25 cellular contexts compared by ENCODE assay signal in genomic region chr17:38711792-38712571, GRCh38. TPM values are rescaled to one million over a fixed set of nuclear protein-coding genes. Genes with fewer than 3 reads are reported as not detected.
DNase-seq lines count a peak whose midpoint lies in the region; ATAC-seq, FAIRE-seq and TF ChIP-seq lines count a peak whose summit lies in the region.
"Had no signal": no experiment of that assay in that cellular context is flagged by ENCODE, and none has a peak within 500 bp of the region (broad histone marks: within the 10 kb centered on the region; RNA-seq: fewer than 3 reads in every experiment).

No MANE protein-coding gene starts in this region.

- H3K9me1 ChIP-seq in K562 (ENCODE audit: control insufficient read depth, insufficient read depth, low read length): peaks cover 4% of the 10 kb centered on the region

- H3K4me1 Mint-ChIP-seq in progenitor cell of endocrine pancreas (ENCODE audit: low read depth): peaks cover 20% of the 10 kb centered on the region

- H2BK12ac ChIP-seq in neuronal stem cell (ENCODE audit: low read length): no peak overlapping the region

- no peak for TF ChIP-seq EP300 in K562 (IDR thresholded peaks at IDR 0.05; ENCODE audit: low read length)

- H3K79me2 ChIP-seq in K562 (ENCODE audit: control insufficient read depth, insufficient read depth, low read length): peaks cover 11% of the 10 kb centered on the region

- no peak overlapping the region for H3K23ac ChIP-seq in neuronal stem cell (ENCODE audit: low read depth, low read length, poor library complexity)

- TF ChIP-seq CTCF in K562 (IDR thresholded peaks at IDR 0.05 in 2 of 3, conservative IDR thresholded peaks at IDR 0.05 in 1 of 3; ENCODE audit: insufficient read depth in 2 of 3, low read depth in 1 of 3, low read length in 3 of 3): no peak
- TF ChIP-seq CTCF in progenitor cell of endocrine pancreas (IDR thresholded peaks at IDR 0.05; ENCODE audit: unreplicated experiment): no peak

- H3K27me3 ChIP-seq in K562 (ENCODE audit: control insufficient read depth in 2 of 2, insufficient read depth in 2 of 2, low read length in 2 of 2) (no peaks in the 10 kb centered on the region), neuronal stem cell (ENCODE audit: control insufficient read depth in 3 of 3, insufficient read depth in 3 of 3, low read depth in 1 of 3, low read length in 3 of 3) (no peaks in the 10 kb centered on the region), small intestine (ENCODE audit: control insufficient read depth in 2 of 2, insufficient read depth in 2 of 2, low read length in 2 of 2) (no peaks in the 10 kb centered on the region)
- H3K27me3 ChIP-seq: tibial nerve had no signal

- H3K9me3 ChIP-seq in K562 (replicated peaks; ENCODE audit: control insufficient read depth, insufficient read depth, low read depth, low read length): no peaks in the 10 kb centered on the region
- no peaks in the 10 kb centered on the region for H3K9me3 ChIP-seq in neuronal stem cell (replicated peaks in 1 of 2; ENCODE audit: control insufficient read depth in 2 of 2, insufficient read depth in 1 of 2, low read depth in 1 of 2, low read length in 2 of 2)
- H3K9me3 ChIP-seq in small intestine (ENCODE audit: control insufficient read depth, low read depth): no peaks in the 10 kb centered on the region
- H3K9me3 ChIP-seq: tibial nerve had no signal

- no peak overlapping the region for H3K4me2 ChIP-seq in K562 (ENCODE audit: insufficient read depth, low read length)
- H3K4me2 ChIP-seq in neuronal stem cell (ENCODE audit: insufficient read depth, low read length, poor library complexity, severe bottlenecking): no peak overlapping the region

- no peak overlapping the region for H2BK15ac ChIP-seq in neuronal stem cell (ENCODE audit: low read length)

- no peak overlapping the region for H2BK5ac ChIP-seq in neuronal stem cell (ENCODE audit: low read length)

- DNase-seq in NCI-H748 (lab: John Stamatoyannopoulos, UW; ENCODE audit: unreplicated experiment) (peak; percentile 26), NCI-H748 treated with DMSO at 0.1 percent for 48 hours (lab: John Stamatoyannopoulos, UW) (no peak), KBM-7 (peak; percentile 30), K562 (ENCODE audit: extremely low read depth in 1 of 4, low spot score in 3 of 4) (peak in 1 of 4 experiments; percentile 38), neuronal stem cell (ENCODE audit: low spot score) (no peak), progenitor cell of endocrine pancreas (ENCODE audit: low spot score, unreplicated experiment) (no peak), small intestine (no peak)
- DNase-seq: CD4-positive, CD25-positive, alpha-beta regulatory T cell; dermis blood vessel endothelial cell; EL; erythroblast; glutamatergic neuron; mesendoderm; NCI-H1105; NK-92 treated with Interleukin-12 subunit alpha and Interleukin-12 subunit beta, amount 100 ng/mL, for 24 hours; SHP77; stimulated activated CD4-positive, alpha-beta T cell treated with anti-CD3 and anti-CD28 coated beads, Interleukin-4, amount 100 ng/mL, for 1 hour; T-helper 2 cell had no signal

- no peak overlapping the region for H2AK5ac ChIP-seq in neuronal stem cell (ENCODE audit: low read depth, low read length)

- POLR2A ChIA-PET in K562 (lab: Yijun Ruan, JAX): interaction anchor here (0.6 to 2.6 kb wide), 2 partner anchors 12 to 20 kb away, joined by 3 to 15 read pairs; no protein-coding TSS in a partner anchor

- no peaks in the 10 kb centered on the region for H3K79me1 ChIP-seq in neuronal stem cell (ENCODE audit: low read depth, low read length)

- H4K91ac ChIP-seq in neuronal stem cell (ENCODE audit: low read depth, low read length, poor library complexity): no peak overlapping the region

- TF ChIP-seq POLR2A in K562 (conservative IDR thresholded peaks at IDR 0.05): no peak

- no peak overlapping the region for H3K27ac Mint-ChIP-seq in progenitor cell of endocrine pancreas
- H3K27ac Mint-ChIP-seq: activated T-helper 2 cell treated with anti-CD3 and anti-CD28 coated beads, Interferon-gamma antibody, Interleukin-2, Interleukin-4, amounts not matched to agents 10 μg/mL and 5 μg/mL and 100 μg/mL, durations not matched to agents 14 hours and 24 hours and 36 hours; IgD-negative memory B cell had no signal

- ATAC-seq in K562 (no peak), GM21390 (IDR thresholded peaks at IDR 0.05; ENCODE audit: unreplicated experiment) (no peak)
- ATAC-seq: sciatic nerve had no signal

- H2BK120ac ChIP-seq in neuronal stem cell (ENCODE audit: low read depth, low read length): no peak overlapping the region

- intact Hi-C loops in K562 (cut with micrococcal nuclease): no loop called here

- H4K20me1 ChIP-seq in K562 (replicated peaks; ENCODE audit: control insufficient read depth, insufficient read depth, low read length): peaks cover 8% of the 10 kb centered on the region; the same call in 1 of the 2 replicates

- no peaks in the 10 kb centered on the region for H3K27me3 Mint-ChIP-seq in progenitor cell of endocrine pancreas
- H3K27me3 Mint-ChIP-seq: CD4-positive, CD25-positive, alpha-beta regulatory T cell; IgD-negative memory B cell had no signal

- WGBS in K562 (ENCODE audit: insufficient coverage, low coverage, missing lambda C conversion rate): 66% methylated on average over 25 of the region's 26 CpGs
- WGBS in neuronal stem cell (ENCODE audit: extremely low coverage in 2 of 2, insufficient read length in 2 of 2, insufficient replicate concordance in 1 of 2), 2 donors: no CpG with 5 or more reads among the region's 26 CpGs
- WGBS in small intestine, 3 donors: 78 to 84% (median 81%) methylated on average over 26 of the region's 26 CpGs

- H3K9ac ChIP-seq in K562 (ENCODE audit: insufficient read depth in 1 of 2, low read depth in 2 of 2, low read length in 2 of 2) (peak overlapping the region in 1 of 2 experiments; percentile 83; a peak in 2 of 4 replicates), neuronal stem cell (ENCODE audit: low read depth, low read length, poor library complexity) (peak overlapping the region; percentile 9)

- H2AFZ ChIP-seq in K562 (ENCODE audit: low read depth, low read length): no peak overlapping the region
- H2AFZ ChIP-seq in neuronal stem cell (ENCODE audit: low read length): no peak overlapping the region

- H3K36me3 ChIP-seq in K562 (ENCODE audit: control insufficient read depth, insufficient read depth, low read length) (peaks cover 83% of the 10 kb centered on the region; the same call in 2 of the 3 replicates), neuronal stem cell (replicated peaks in 1 of 2; ENCODE audit: control insufficient read depth in 2 of 2, insufficient read depth in 2 of 2, low read length in 2 of 2) (peaks cover 11 to 91% of the 10 kb centered on the region in 2 donors), small intestine (ENCODE audit: control insufficient read depth in 2 of 2, insufficient read depth in 2 of 2, low read length in 2 of 2) (peaks cover 0 to 16% of the 10 kb centered on the region in 2 donors)

- no peak overlapping the region for H3K14ac ChIP-seq in neuronal stem cell (ENCODE audit: low read length)

- H3K4me1 ChIP-seq in K562 (replicated peaks in 1 of 2; ENCODE audit: control insufficient read depth in 2 of 2, insufficient read depth in 2 of 2, low read length in 2 of 2) (peaks cover 30 to 52% of the 10 kb centered on the region in 2 experiments), neuronal stem cell (ENCODE audit: control insufficient read depth in 2 of 2, insufficient read depth in 1 of 2, low read depth in 1 of 2, low read length in 2 of 2) (peaks cover 0 to 3% of the 10 kb centered on the region in 2 donors), small intestine (ENCODE audit: control insufficient read depth in 2 of 2, insufficient read depth in 1 of 2, low read depth in 1 of 2, low read length in 1 of 2) (no peaks in the 10 kb centered on the region)

- TF ChIP-seq RAD21 in K562 (CRISPR knock-in tag; conservative IDR thresholded peaks at IDR 0.05 in 1 of 2, IDR thresholded peaks at IDR 0.05 in 1 of 2): no peak

- CTCF ChIA-PET in K562 (lab: Yijun Ruan, JAX; ENCODE audit: low intra/inter-chr PET ratio): no interaction called here

- no peaks in the 10 kb centered on the region for H3K9me3 Mint-ChIP-seq in progenitor cell of endocrine pancreas (ENCODE audit: low read depth)
- H3K9me3 Mint-ChIP-seq: activated T-helper 2 cell treated with anti-CD3 and anti-CD28 coated beads, Interferon-gamma antibody, Interleukin-2, Interleukin-4, amounts not matched to agents 10 μg/mL and 5 μg/mL and 100 μg/mL, durations not matched to agents 14 hours and 24 hours and 36 hours; IgD-negative memory B cell had no signal

- no peak overlapping the region for H3K18ac ChIP-seq in neuronal stem cell (ENCODE audit: low read length)

- H3K27ac ChIP-seq in K562 (ENCODE audit: extremely low read depth, low read depth, low read length) (no peak overlapping the region), neuronal stem cell (replicated peaks; ENCODE audit: low read length) (no peak overlapping the region), small intestine (ENCODE audit: low read depth in 1 of 2, low read length in 1 of 2) (no peak overlapping the region)
- H3K27ac ChIP-seq: tibial nerve had no signal

- in situ Hi-C loops in KBM-7 (cut with MboI; ENCODE audit: low pct_unique_long_range_greater_than_20kb, low sequenced_read_pairs): no loop called here
- in situ Hi-C loops in K562 (cut with MboI): no loop called here

- H4K8ac ChIP-seq in neuronal stem cell (ENCODE audit: low read depth, low read length): no peak overlapping the region

- FAIRE-seq in K562 (lab: Jason Lieb, UNC): no peak
- FAIRE-seq in small intestine (lab: Jason Lieb, UNC): no peak
- FAIRE-seq: A204.1, islet of Langerhans had no signal

- H3K4me3 Mint-ChIP-seq in progenitor cell of endocrine pancreas (ENCODE audit: low read depth): no peak overlapping the region

- peaks cover 22% of the 10 kb centered on the region for H3K36me3 Mint-ChIP-seq in progenitor cell of endocrine pancreas (ENCODE audit: insufficient read depth)

- H3K4ac ChIP-seq in neuronal stem cell (ENCODE audit: low read length): no peak overlapping the region

- no TSS peak for BruUV-seq in K562 (replicated peaks; lab: Mats Ljungman, UMichigan)

- H3K4me3 ChIP-seq in K562 (no peak overlapping the region), neuronal stem cell (ENCODE audit: low read length in 2 of 2) (no peak overlapping the region), small intestine (ENCODE audit: low read depth in 1 of 2, low read length in 2 of 2) (no peak overlapping the region)
- H3K4me3 ChIP-seq: tibial nerve had no signal

RNA-seq across cellular contexts. Expression of gene MLLT6, which starts 6.9 kb away (rescaled TPM):
- 330 and 658 TPM in 2 replicates for total RNA-seq in K562 (2011; cell fraction: chromatin; rRNA removed; ENCODE audit: low replicate concordance)
- 248 and 270 TPM in 2 replicates for total RNA-seq in K562 (2011; cell fraction: nucleolus; rRNA removed)
- 297 and 366 TPM in 2 replicates for total RNA-seq in K562 (2011; cell fraction: nucleoplasm; rRNA removed)
- total RNA-seq in K562 (2014; rRNA removed) (31.4 and 34.9 TPM in 2 replicates), K562 (2014; rRNA removed; fragmentation: Illumina TruSeq; extraction: Trizol) (17.4 and 18.4 TPM in 2 replicates), K562 (2015; rRNA removed; fragmentation: Illumina TruSeq; extraction: Trizol) (22.7 and 23.6 TPM in 2 replicates), K562 (2021) (61.3 and 71.7 TPM in 2 replicates), progenitor cell of endocrine pancreas (147 and 155 TPM in 2 replicates)
- polyA plus RNA-seq in K562 (2011; rRNA removed) (30.0 and 30.6 TPM in 2 replicates), K562 (2014; fragmentation: Illumina TruSeq; extraction: Trizol) (30.2 and 33.4 TPM in 2 replicates), K562 (2014; fragmentation: Nextera tagmentation; extraction: Ambion mirVana) (1 to 10 TPM; 3.1 to 3.4 TPM), K562 (2014; rRNA removed) (47.8 and 55.0 TPM in 2 replicates), small intestine (10 to 100 TPM; 19.5 to 48.2 (median 30.0) TPM)
- 11.8 and 25.6 TPM in 2 replicates for polyA plus RNA-seq in K562 (2011; cell fraction: cytosol; rRNA removed)
- 127 and 214 TPM in 2 replicates for polyA plus RNA-seq in K562 (2011; cell fraction: nucleus; rRNA removed)
- polyA plus RNA-seq in K562 (2012): 36.2 and 46.8 TPM in 2 replicates
- 20.1 and 32.9 TPM in 2 replicates for polyA minus RNA-seq in K562 (2011; rRNA and poly(A)+ RNA removed)
- polyA minus RNA-seq in K562 (2011; cell fraction: cytosol; rRNA and poly(A)+ RNA removed): 13.9 and 19.0 TPM in 2 replicates
- polyA minus RNA-seq in K562 (2011; cell fraction: nucleus; rRNA and poly(A)+ RNA removed): 52.0 and 68.0 TPM in 2 replicates
- polyA plus RNA-seq in neuronal stem cell (2013, experiment 1 of 2): 14.2 TPM
- 14.1 TPM for polyA plus RNA-seq in neuronal stem cell (2013, experiment 2 of 2)

RNA-seq across cellular contexts. Expression of gene CISD3, which starts 18.2 kb away (rescaled TPM):
- total RNA-seq in K562 (2011; cell fraction: chromatin; rRNA removed; ENCODE audit: low replicate concordance): 5.3 and 11.2 TPM in 2 replicates
- total RNA-seq in K562 (2011; cell fraction: nucleolus; rRNA removed): 8.9 and 9.2 TPM in 2 replicates
- 10.9 and 12.7 TPM in 2 replicates for total RNA-seq in K562 (2011; cell fraction: nucleoplasm; rRNA removed)
- total RNA-seq in K562 (2014; rRNA removed) (21.7 and 29.6 TPM in 2 replicates), K562 (2014; rRNA removed; fragmentation: Illumina TruSeq; extraction: Trizol) (7.2 and 11.7 TPM in 2 replicates), K562 (2015; rRNA removed; fragmentation: Illumina TruSeq; extraction: Trizol) (15.6 and 15.7 TPM in 2 replicates), K562 (2021) (60.7 and 78.7 TPM in 2 replicates), progenitor cell of endocrine pancreas (5.1 and 5.9 TPM in 2 replicates)
- polyA plus RNA-seq in K562 (2011; rRNA removed) (13.0 and 20.5 TPM in 2 replicates), K562 (2014; fragmentation: Illumina TruSeq; extraction: Trizol) (15.0 and 29.4 TPM in 2 replicates), K562 (2014; fragmentation: Nextera tagmentation; extraction: Ambion mirVana) (10 to 100 TPM in 1 of 2 experiments, 1 to 10 TPM in 1; 5.0 to 10.7 TPM), K562 (2014; rRNA removed) (38.9 and 57.5 TPM in 2 replicates), small intestine (100 to 1,000 TPM; 128 to 186 (median 135) TPM)
- 7.8 and 30.3 TPM in 2 replicates for polyA plus RNA-seq in K562 (2011; cell fraction: cytosol; rRNA removed)
- 6.0 and 11.9 TPM in 2 replicates for polyA plus RNA-seq in K562 (2011; cell fraction: nucleus; rRNA removed)
- polyA plus RNA-seq in K562 (2012): 25.2 and 31.6 TPM in 2 replicates
- polyA minus RNA-seq in K562 (2011; rRNA and poly(A)+ RNA removed): 2.4 and 3.5 TPM in 2 replicates
- 4.8 and 12.4 TPM in 2 replicates for polyA minus RNA-seq in K562 (2011; cell fraction: cytosol; rRNA and poly(A)+ RNA removed)
- 2.6 and 3.9 TPM in 2 replicates for polyA minus RNA-seq in K562 (2011; cell fraction: nucleus; rRNA and poly(A)+ RNA removed)
- 4.7 TPM for polyA plus RNA-seq in neuronal stem cell (2013, experiment 1 of 2)
- 4.8 TPM for polyA plus RNA-seq in neuronal stem cell (2013, experiment 2 of 2)

RNA-seq across cellular contexts. Expression of gene PCGF2, which starts 36.2 kb away (rescaled TPM):
- 12.2 and 22.3 TPM in 2 replicates for total RNA-seq in K562 (2011; cell fraction: chromatin; rRNA removed; ENCODE audit: low replicate concordance)
- total RNA-seq in K562 (2011; cell fraction: nucleolus; rRNA removed): 14.2 and 14.7 TPM in 2 replicates
- total RNA-seq in K562 (2011; cell fraction: nucleoplasm; rRNA removed): 12.9 and 19.9 TPM in 2 replicates
- total RNA-seq in K562 (2014; rRNA removed): 6.6 and 8.3 TPM in 2 replicates
- total RNA-seq in K562 (2014; rRNA removed; fragmentation: Illumina TruSeq; extraction: Trizol): 3.0 and 3.7 TPM in 2 replicates
- 4.0 and 5.1 TPM in 2 replicates for total RNA-seq in K562 (2015; rRNA removed; fragmentation: Illumina TruSeq; extraction: Trizol)
- total RNA-seq in K562 (2021): 33.4 and 33.7 TPM in 2 replicates
- 5.9 and 7.0 TPM in 2 replicates for polyA plus RNA-seq in K562 (2011; rRNA removed)
- 7.1 and 19.3 TPM in 2 replicates for polyA plus RNA-seq in K562 (2011; cell fraction: cytosol; rRNA removed)
- polyA plus RNA-seq in K562 (2011; cell fraction: nucleus; rRNA removed): 12.9 and 33.2 TPM in 2 replicates
- polyA plus RNA-seq in K562 (2012): 22.2 and 28.1 TPM in 2 replicates
- polyA plus RNA-seq in K562 (2014; fragmentation: Illumina TruSeq; extraction: Trizol): 14.0 and 17.8 TPM in 2 replicates
- 1 to 10 TPM; 1.3 to 1.4 TPM for polyA plus RNA-seq in K562 (2014; fragmentation: Nextera tagmentation; extraction: Ambion mirVana)
- polyA plus RNA-seq in K562 (2014; rRNA removed): 17.1 and 20.3 TPM in 2 replicates
- polyA minus RNA-seq in K562 (2011; rRNA and poly(A)+ RNA removed): 4.2 and 5.7 TPM in 2 replicates
- polyA minus RNA-seq in K562 (2011; cell fraction: cytosol; rRNA and poly(A)+ RNA removed): 12.4 and 18.0 TPM in 2 replicates
- 3.0 and 5.5 TPM in 2 replicates for polyA minus RNA-seq in K562 (2011; cell fraction: nucleus; rRNA and poly(A)+ RNA removed)
- polyA plus RNA-seq in neuronal stem cell (2013, experiment 1 of 2): 74.0 TPM
- polyA plus RNA-seq in neuronal stem cell (2013, experiment 2 of 2): 69.4 TPM
- 109 and 112 TPM in 2 replicates for total RNA-seq in progenitor cell of endocrine pancreas
- 10 to 100 TPM in 2 of 3 donors, 1 to 10 TPM in 1; 7.6 to 30.2 (median 16.7) TPM for polyA plus RNA-seq in small intestine
- polyA plus RNA-seq: CD4-positive, CD25-positive, alpha-beta regulatory T cell; IgD-negative memory B cell had no signal

RNA-seq across cellular contexts. Expression of gene EPOP, which starts 37.2 kb away (rescaled TPM):
- 1.5 and 3.4 TPM in 2 replicates for total RNA-seq in K562 (2011; cell fraction: chromatin; rRNA removed; ENCODE audit: low replicate concordance)
- total RNA-seq in K562 (2011; cell fraction: nucleolus; rRNA removed): 3.6 and 4.3 TPM in 2 replicates
- 2.3 and 3.1 TPM in 2 replicates for total RNA-seq in K562 (2011; cell fraction: nucleoplasm; rRNA removed)
- total RNA-seq in K562 (2014; rRNA removed) (5.9 and 7.3 TPM in 2 replicates), K562 (2014; rRNA removed; fragmentation: Illumina TruSeq; extraction: Trizol) (4.3 and 4.6 TPM in 2 replicates), K562 (2015; rRNA removed; fragmentation: Illumina TruSeq; extraction: Trizol) (3.7 and 3.8 TPM in 2 replicates), K562 (2021) (9.4 and 10.6 TPM in 2 replicates), progenitor cell of endocrine pancreas (8.2 and 10.0 TPM in 2 replicates)
- polyA plus RNA-seq in K562 (2011; rRNA removed) (1.3 and 3.0 TPM in 2 replicates), K562 (2014; fragmentation: Illumina TruSeq; extraction: Trizol) (4.3 and 4.7 TPM in 2 replicates), K562 (2014; fragmentation: Nextera tagmentation; extraction: Ambion mirVana) (under 1 TPM; 0.41 to 0.62 TPM), K562 (2014; rRNA removed) (5.0 and 5.2 TPM in 2 replicates), small intestine (1 to 10 TPM in 1 of 3 donors, under 1 TPM in 1, not detected in 1; 0.22 to 1.3 TPM)
- 1.4 and 5.8 TPM in 2 replicates for polyA plus RNA-seq in K562 (2011; cell fraction: cytosol; rRNA removed)
- 1.4 and 3.2 TPM in 2 replicates for polyA plus RNA-seq in K562 (2011; cell fraction: nucleus; rRNA removed)
- polyA plus RNA-seq in K562 (2012): 2.6 and 6.0 TPM in 2 replicates
- 2.1 and 3.9 TPM in 2 replicates for polyA minus RNA-seq in K562 (2011; rRNA and poly(A)+ RNA removed)
- polyA minus RNA-seq in K562 (2011; cell fraction: cytosol; rRNA and poly(A)+ RNA removed): 2.0 and 4.8 TPM in 2 replicates
- polyA minus RNA-seq in K562 (2011; cell fraction: nucleus; rRNA and poly(A)+ RNA removed): 1.8 and 2.3 TPM in 2 replicates
- 17.0 TPM for polyA plus RNA-seq in neuronal stem cell (2013, experiment 1 of 2)
- 16.8 TPM for polyA plus RNA-seq in neuronal stem cell (2013, experiment 2 of 2)
- polyA plus RNA-seq: IgD-negative memory B cell had no signal

RNA-seq across cellular contexts. Expression of gene PSMB3, which starts 40.6 kb away (rescaled TPM):
- 28.6 and 81.3 TPM in 2 replicates for total RNA-seq in K562 (2011; cell fraction: chromatin; rRNA removed; ENCODE audit: low replicate concordance)
- 130 and 156 TPM in 2 replicates for total RNA-seq in K562 (2011; cell fraction: nucleolus; rRNA removed)
- total RNA-seq in K562 (2011; cell fraction: nucleoplasm; rRNA removed): 96.8 and 111 TPM in 2 replicates
- total RNA-seq in K562 (2014; rRNA removed): 509 and 525 TPM in 2 replicates
- 498 and 574 TPM in 2 replicates for total RNA-seq in K562 (2014; rRNA removed; fragmentation: Illumina TruSeq; extraction: Trizol)
- 469 and 476 TPM in 2 replicates for total RNA-seq in K562 (2015; rRNA removed; fragmentation: Illumina TruSeq; extraction: Trizol)
- 460 and 522 TPM in 2 replicates for total RNA-seq in K562 (2021)
- 331 and 538 TPM in 2 replicates for polyA plus RNA-seq in K562 (2011; rRNA removed)
- 662 and 1,258 TPM in 2 replicates for polyA plus RNA-seq in K562 (2011; cell fraction: cytosol; rRNA removed)
- 149 and 186 TPM in 2 replicates for polyA plus RNA-seq in K562 (2011; cell fraction: nucleus; rRNA removed)
- polyA plus RNA-seq in K562 (2012): 361 and 450 TPM in 2 replicates
- polyA plus RNA-seq in K562 (2014; fragmentation: Illumina TruSeq; extraction: Trizol): 538 and 584 TPM in 2 replicates
- polyA plus RNA-seq in K562 (2014; fragmentation: Nextera tagmentation; extraction: Ambion mirVana): 1,000 to 10,000 TPM; 2,413 to 2,775 TPM
- polyA plus RNA-seq in K562 (2014; rRNA removed): 729 and 824 TPM in 2 replicates
- polyA minus RNA-seq in K562 (2011; rRNA and poly(A)+ RNA removed): 209 and 374 TPM in 2 replicates
- 99.7 and 217 TPM in 2 replicates for polyA minus RNA-seq in K562 (2011; cell fraction: cytosol; rRNA and poly(A)+ RNA removed)
- 36.3 and 46.2 TPM in 2 replicates for polyA minus RNA-seq in K562 (2011; cell fraction: nucleus; rRNA and poly(A)+ RNA removed)
- polyA plus RNA-seq in neuronal stem cell (2013, experiment 1 of 2): 263 TPM
- polyA plus RNA-seq in neuronal stem cell (2013, experiment 2 of 2): 265 TPM
- 134 and 138 TPM in 2 replicates for total RNA-seq in progenitor cell of endocrine pancreas
- polyA plus RNA-seq in small intestine: 100 to 1,000 TPM; 243 to 310 (median 253) TPM

Comparison
In these comparisons a context has a peak if more than half of its experiments do, and no peak if none do; other contexts are left out.
1. DNase-seq: peak in NCI-H748 (single experiment) and KBM-7 (single experiment); none in NCI-H748 treated with DMSO at 0.1 percent for 48 hours (single experiment), neuronal stem cell (single experiment), progenitor cell of endocrine pancreas (single experiment) and small intestine (single experiment).